Comparison of ENCODE assay signal across 1 cellular context in the genomic region with DNA sequence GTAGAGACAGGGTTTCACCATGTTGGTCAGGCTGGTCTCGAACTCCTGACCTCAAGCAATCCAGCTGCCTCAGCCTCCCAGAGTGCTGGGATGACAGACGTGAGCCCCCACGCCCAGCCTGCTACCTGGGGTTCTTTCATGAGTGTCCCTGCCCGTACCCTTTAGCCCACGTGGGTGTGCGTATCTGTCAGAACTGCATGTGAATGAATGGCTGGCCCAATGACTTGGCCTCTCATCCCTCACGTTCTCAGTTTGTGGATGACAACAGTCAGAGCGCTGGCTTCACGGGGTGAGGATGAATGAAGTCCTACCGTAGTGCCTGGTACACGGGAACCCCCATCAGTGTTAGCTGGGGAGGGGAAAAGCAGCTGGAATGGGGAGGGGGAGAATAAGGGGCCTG.
TF ChIP-seq lines count a peak whose summit lies in the region.

No MANE protein-coding gene starts in this region.

TF ChIP-seq in IMR-90, 13 proteins besides CTCF, POLR2A, EP300 and RAD21:
- TF ChIP-seq CEBPB (IDR thresholded peaks at IDR 0.05; ENCODE audit: low read depth, low read length) (no peak), ELK1 (IDR thresholded peaks at IDR 0.05; ENCODE audit: borderline replicate concordance, low read depth, low read length) (no peak), NFE2L2 (IDR thresholded peaks at IDR 0.05; ENCODE audit: low read depth, low read length) (no peak), CHD1 (IDR thresholded peaks at IDR 0.05; ENCODE audit: low read depth, low read length) (no peak), RCOR1 (IDR thresholded peaks at IDR 0.05; ENCODE audit: insufficient replicate concordance, low read length) (no peak), MAZ (IDR thresholded peaks at IDR 0.05; ENCODE audit: borderline replicate concordance, low read depth, low read length) (no peak), USF2 (IDR thresholded peaks at IDR 0.05; ENCODE audit: low read depth, low read length) (no peak), SMC3 (IDR thresholded peaks at IDR 0.05; ENCODE audit: low read depth, low read length) (no peak), MAFK (IDR thresholded peaks at IDR 0.05; ENCODE audit: low read depth, low read length) (no peak), BHLHE40 (IDR thresholded peaks at IDR 0.05; ENCODE audit: low read depth, low read length) (no peak)
TF ChIP-seq in IMR-90: peak in this region for 0.
